Comparison of ENCODE assay signal across 8 cellular contexts in genomic region chr4:2416564-2417195, GRCh38. TPM values are rescaled to one million over a fixed set of nuclear protein-coding genes. Genes with fewer than 3 reads are reported as not detected.
A peak's percentile ranks its signal among the peaks of the same experiment; 100 is the strongest.
DNase-seq lines count a peak whose midpoint lies in the region; ATAC-seq and TF ChIP-seq lines count a peak whose summit lies in the region.

No MANE protein-coding gene starts in this region.

- H4K8ac ChIP-seq in H9 (replicated peaks; ENCODE audit: insufficient read length, low read depth, low read length) = no peak overlapping the region

- H3K4me1 Mint-ChIP-seq in H9 = peaks cover 41 to 44% of the 10 kb centered on the region in 2 experiments
- peaks cover 66% of the 10 kb centered on the region for H3K4me1 Mint-ChIP-seq in activated CD8-positive, alpha-beta T cell treated with anti-CD3 and anti-CD28 coated beads, Interleukin-2, amount 10 ng/mL, durations not matched to agents 7 days and 5 days (ENCODE audit: low read depth)

- H3K79me2 ChIP-seq in H9 (ENCODE audit: insufficient read depth, low read length) = no peaks in the 10 kb centered on the region

- H3K23ac ChIP-seq in H9 (ENCODE audit: insufficient read length, low read depth, low read length) = no peak overlapping the region

- no peak overlapping the region for H2AFZ ChIP-seq in H9 (ENCODE audit: low read length)

- no peak overlapping the region for H3K4ac ChIP-seq in H9 (ENCODE audit: low read depth, low read length)

- no peak overlapping the region for H2AK5ac ChIP-seq in H9 (ENCODE audit: insufficient read length, low read length)

- DNase-seq in H9 (peak; percentile 81), fibroblast of villous mesenchyme (ENCODE audit: low read depth) (no peak), prostate gland (ENCODE audit: low spot score) (no peak), KG1 (lab: John Stamatoyannopoulos, UW) (no peak), cortex of kidney (lab: John Stamatoyannopoulos, UW) (no peak), SKM-1 treated with dmso at 0.1 percent for 144 hours (lab: John Stamatoyannopoulos, UW; ENCODE audit: unreplicated experiment) (no peak)
- DNase-seq in activated CD8-positive, alpha-beta T cell treated with anti-CD3 and anti-CD28 coated beads, Interleukin-2, amount 10 ng/mL, durations not matched to agents 7 days and 5 days = no peak

- peaks cover 34% of the 10 kb centered on the region for H3K23me2 ChIP-seq in H9 (ENCODE audit: insufficient read length, low read depth, low read length, poor library complexity, severe bottlenecking)

- H3K27me3 Mint-ChIP-seq in H9 (ENCODE audit: low read depth) = peaks cover 76% of the 10 kb centered on the region
- H3K27me3 Mint-ChIP-seq in activated CD8-positive, alpha-beta T cell treated with anti-CD3 and anti-CD28 coated beads, Interleukin-2, amount 10 ng/mL, durations not matched to agents 7 days and 5 days (ENCODE audit: low read depth) = peaks cover 50% of the 10 kb centered on the region

- H3K4me3 ChIP-seq in fibroblast of villous mesenchyme (ENCODE audit: low read depth, low read length) (peak overlapping the region; percentile 52), prostate gland (peak overlapping the region; percentile 22 to 60)

- peak overlapping the region; percentile 68 for H3K4me2 ChIP-seq in H9 (ENCODE audit: insufficient read depth, insufficient read length, low read length)

- CTCF ChIA-PET in activated CD8-positive, alpha-beta T cell treated with anti-CD3 and anti-CD28 coated beads, Interleukin-2, amount 10 ng/mL, durations not matched to agents 7 days and 5 days (lab: Charles Lee) = interaction anchor here (1.2 to 1.6 kb wide), 3 partner anchors 23 to 197 kb away, joined by 5 read pairs; no protein-coding TSS in a partner anchor

- no peak overlapping the region for H3K9ac ChIP-seq in H9 (ENCODE audit: extremely low read depth, insufficient read length, low read length)

- TF ChIP-seq CTCF in H9 (conservative IDR thresholded peaks at IDR 0.05) (peak; percentile 32; the same call in 1 of the 3 replicates), fibroblast of villous mesenchyme (IDR thresholded peaks at IDR 0.05; ENCODE audit: insufficient read depth, low read depth, low read length) (no peak), prostate gland (IDR thresholded peaks at IDR 0.05) (no peak)

- H2BK15ac ChIP-seq in H9 (ENCODE audit: low read depth, low read length) = no peak overlapping the region

- no peak overlapping the region for H3K27ac Mint-ChIP-seq in H9
- no peak overlapping the region for H3K27ac Mint-ChIP-seq in activated CD8-positive, alpha-beta T cell treated with anti-CD3 and anti-CD28 coated beads, Interleukin-2, amount 10 ng/mL, durations not matched to agents 7 days and 5 days

- H3K36me3 ChIP-seq in prostate gland = no peaks in the 10 kb centered on the region

- H3K27me3 ChIP-seq in H9 (ENCODE audit: insufficient read depth, low read length) (peaks cover 33% of the 10 kb centered on the region; the same call in 1 of the 2 replicates), prostate gland (replicated peaks; ENCODE audit: insufficient read depth) (no peaks in the 10 kb centered on the region)

- H4K5ac ChIP-seq in H9 (ENCODE audit: insufficient read length, low read depth, low read length) = no peak overlapping the region

- POLR2A ChIA-PET in activated CD8-positive, alpha-beta T cell treated with anti-CD3 and anti-CD28 coated beads, Interleukin-2, amount 10 ng/mL, durations not matched to agents 7 days and 5 days (lab: Charles Lee) = interaction anchor here (0.6 kb wide), 1 partner anchor 621 kb away, joined by 3 read pairs; no protein-coding TSS in a partner anchor

- TF ChIP-seq POLR2A in prostate gland (IDR thresholded peaks at IDR 0.05) = no peak

- H4K20me1 ChIP-seq in H9 (ENCODE audit: control insufficient read depth, insufficient read depth, insufficient read length) = peaks cover 3% of the 10 kb centered on the region

- ATAC-seq in activated CD8-positive, alpha-beta T cell treated with anti-CD3 and anti-CD28 coated beads, Interleukin-2, amount 10 ng/mL, durations not matched to agents 7 days and 5 days = no peak
- no peak for ATAC-seq in HG02870 (IDR thresholded peaks at IDR 0.05; ENCODE audit: unreplicated experiment)

- no peak overlapping the region for H2BK120ac ChIP-seq in H9 (ENCODE audit: low read depth, low read length, poor library complexity, severe bottlenecking)

- no peak overlapping the region for H2BK12ac ChIP-seq in H9 (ENCODE audit: insufficient read length, low read depth, low read length)

- no peak overlapping the region for H3K56ac ChIP-seq in H9 (ENCODE audit: insufficient read length, low read depth, low read length)

- no peak overlapping the region for H3K18ac ChIP-seq in H9 (ENCODE audit: insufficient read length, low read depth, low read length)

- no peaks in the 10 kb centered on the region for H3K79me1 ChIP-seq in H9 (ENCODE audit: insufficient read depth, low read depth, low read length, poor library complexity, severe bottlenecking)

- H3K9me3 ChIP-seq in H9 (ENCODE audit: control insufficient read depth, low read depth, low read length) (no peaks in the 10 kb centered on the region), prostate gland (no peaks in the 10 kb centered on the region)

- no peak overlapping the region for H3T11ph ChIP-seq in H9 (ENCODE audit: low read length)

- peak overlapping the region; percentile 54 to 79 for H3K4me3 Mint-ChIP-seq in H9
- H3K4me3 Mint-ChIP-seq in activated CD8-positive, alpha-beta T cell treated with anti-CD3 and anti-CD28 coated beads, Interleukin-2, amount 10 ng/mL, durations not matched to agents 7 days and 5 days = peak overlapping the region; percentile 52

- peak overlapping the region; percentile 26; the same call in 1 of the 2 replicates for H3K14ac ChIP-seq in H9 (ENCODE audit: insufficient read depth, low read length)

- peaks cover 6% of the 10 kb centered on the region; the same call in 1 of the 2 replicates for H3K4me1 ChIP-seq in H9 (ENCODE audit: insufficient read depth, low read length)
- H3K4me1 ChIP-seq in prostate gland (replicated peaks) = peaks cover 7% of the 10 kb centered on the region

- intact Hi-C loops in prostate gland (cut with DNase I) = loop anchor here (5.0 to 10.0 kb wide), 3 partner anchors 51 to 546 kb away; partner anchors contain the start of genes GRK4, MXD4, NOP14 and RNF4

- H4K91ac ChIP-seq in H9 (ENCODE audit: insufficient read length, low read depth, low read length) = no peak overlapping the region

- H3K27ac ChIP-seq in H9 (ENCODE audit: insufficient read length, low read depth, low read length) (no peak overlapping the region), prostate gland (peak overlapping the region in 1 of 2 donors; percentile 7)

- H3K36me3 Mint-ChIP-seq in H9 (ENCODE audit: insufficient read depth in 1 of 3, low read depth in 3 of 3) = no peaks in the 10 kb centered on the region; a peak in 1 of 7 replicates
- no peaks in the 10 kb centered on the region for H3K36me3 Mint-ChIP-seq in activated CD8-positive, alpha-beta T cell treated with anti-CD3 and anti-CD28 coated beads, Interleukin-2, amount 10 ng/mL, durations not matched to agents 7 days and 5 days (ENCODE audit: low read depth)

- H2BK5ac ChIP-seq in H9 (ENCODE audit: insufficient read length, low read length) = no peak overlapping the region

- peaks cover 0 to 3% of the 10 kb centered on the region in 2 experiments; a peak in 4 of 5 replicates for H3K9me3 Mint-ChIP-seq in H9
- H3K9me3 Mint-ChIP-seq in activated CD8-positive, alpha-beta T cell treated with anti-CD3 and anti-CD28 coated beads, Interleukin-2, amount 10 ng/mL, durations not matched to agents 7 days and 5 days (ENCODE audit: insufficient read depth) = no peaks in the 10 kb centered on the region

- no CpG with 5 or more reads among the region's 53 CpGs for WGBS in H9 (ENCODE audit: extremely low coverage, insufficient read length, low lambda C conversion rate)
- 8% methylated on average over 38 of the region's 53 CpGs for WGBS in prostate gland

- no peak overlapping the region for H2BK20ac ChIP-seq in H9 (ENCODE audit: low read depth, low read length, poor library complexity, severe bottlenecking)

RNA-seq across cellular contexts. Expression of gene ZFYVE28, which starts 1.8 kb away (rescaled TPM):
- 0.98 and 1.2 TPM in 2 replicates for total RNA-seq in H9 (2021)
- 1 to 10 TPM; 6.1 to 6.3 TPM for total RNA-seq in activated CD8-positive, alpha-beta T cell treated with anti-CD3 and anti-CD28 coated beads, Interleukin-2, amount 10 ng/mL, durations not matched to agents 7 days and 5 days
- 3.2 and 12.1 TPM in 2 replicates for total RNA-seq in fibroblast of villous mesenchyme
- 10 to 100 TPM in 1 of 2 donors, 1 to 10 TPM in 1; 6.6 to 30.2 TPM for total RNA-seq in prostate gland

RNA-seq across cellular contexts. Expression of gene CFAP99, which starts 2.1 kb away (rescaled TPM):
- 0.13 and 0.35 TPM in 2 replicates for total RNA-seq in H9 (2021)
- total RNA-seq in activated CD8-positive, alpha-beta T cell treated with anti-CD3 and anti-CD28 coated beads, Interleukin-2, amount 10 ng/mL, durations not matched to agents 7 days and 5 days = not detected
- total RNA-seq in fibroblast of villous mesenchyme = not detected in 2 replicates
- total RNA-seq in prostate gland = 1 to 10 TPM in 1 of 2 donors, under 1 TPM in 1; 0.18 to 7.4 TPM

RNA-seq across cellular contexts. Expression of gene RNF4, which starts 52.2 kb away (rescaled TPM):
- total RNA-seq in H9 (2021) (88.5 and 92.0 TPM in 2 replicates), fibroblast of villous mesenchyme (63.9 and 64.7 TPM in 2 replicates), prostate gland (10 to 100 TPM; 33.9 to 56.1 TPM)
- total RNA-seq in activated CD8-positive, alpha-beta T cell treated with anti-CD3 and anti-CD28 coated beads, Interleukin-2, amount 10 ng/mL, durations not matched to agents 7 days and 5 days = 100 to 1,000 TPM; 105 to 118 TPM
